In the genomic region with DNA sequence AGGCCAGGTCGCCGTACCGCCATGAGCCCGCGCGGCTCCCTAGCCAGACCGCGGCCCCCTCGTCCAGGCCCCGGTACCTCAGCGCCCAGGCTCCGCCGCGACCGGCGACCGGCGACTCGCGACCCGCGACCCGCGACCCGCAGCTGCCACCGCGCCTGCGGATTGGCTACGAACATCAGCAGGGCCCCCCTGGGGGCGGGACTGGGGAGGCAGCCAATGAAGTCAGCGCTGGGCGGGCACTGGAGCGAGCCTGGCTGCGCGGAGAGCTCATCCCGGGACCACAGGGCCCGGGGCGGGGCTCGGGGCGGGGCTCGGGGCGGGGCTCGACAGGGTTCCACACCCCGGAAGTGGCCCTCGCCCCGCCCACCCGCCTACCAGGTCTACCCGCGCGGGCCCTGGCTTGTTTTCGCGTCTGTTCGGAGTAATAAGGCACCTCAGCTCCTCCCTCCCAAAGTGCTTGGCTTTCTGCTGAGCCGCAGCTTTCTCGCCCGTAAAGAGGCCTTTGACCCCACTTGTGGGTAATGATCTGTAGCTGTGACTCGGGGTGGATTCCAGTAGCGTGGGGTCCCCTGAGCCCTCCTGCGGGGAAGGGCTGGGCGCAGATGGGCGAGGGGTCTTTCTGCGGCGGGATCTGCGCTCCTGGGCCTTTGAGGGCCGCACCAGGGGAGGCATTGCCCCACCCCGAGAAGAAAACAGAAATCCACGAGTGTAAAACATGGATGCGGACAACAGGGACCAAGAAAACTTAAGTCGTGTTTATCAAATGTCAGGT, we compare ENCODE assay signal across 8 cellular contexts. TPM values are rescaled to one million over a fixed set of nuclear protein-coding genes. Genes with fewer than 3 reads are reported as not detected.
DNase-seq lines count a peak whose midpoint lies in the region; ATAC-seq, FAIRE-seq and TF ChIP-seq lines count a peak whose summit lies in the region.

A gene (minus strand): TSS at position 170 of the 772 bp plus-strand sequence. CDS start 1,438 bp downstream, outside the sequence.

- peak; percentile 99 for ATAC-seq in GM21515 (IDR thresholded peaks at IDR 0.05; ENCODE audit: unreplicated experiment)
- peak; percentile 100 for ATAC-seq in activated CD8-positive, alpha-beta memory T cell treated with anti-CD3 and anti-CD28 coated beads, Interleukin-2, amount 10 ng/mL, durations not matched to agents 7 days and 5 days

- H3K36me3 Mint-ChIP-seq in activated CD8-positive, alpha-beta memory T cell treated with anti-CD3 and anti-CD28 coated beads, Interleukin-2, amount 10 ng/mL, durations not matched to agents 7 days and 5 days: no peaks in the 10 kb centered on the region

- no peak for TF ChIP-seq CTCF in D721Med (IDR thresholded peaks at IDR 0.05; ENCODE audit: insufficient read depth, missing control alignments)

- no peaks in the 10 kb centered on the region for H3K9me3 Mint-ChIP-seq in activated CD8-positive, alpha-beta memory T cell treated with anti-CD3 and anti-CD28 coated beads, Interleukin-2, amount 10 ng/mL, durations not matched to agents 7 days and 5 days (ENCODE audit: low read depth)

- H3K4me1 Mint-ChIP-seq in activated CD8-positive, alpha-beta memory T cell treated with anti-CD3 and anti-CD28 coated beads, Interleukin-2, amount 10 ng/mL, durations not matched to agents 7 days and 5 days: peaks cover 26% of the 10 kb centered on the region

- H3K27me3 Mint-ChIP-seq in activated CD8-positive, alpha-beta memory T cell treated with anti-CD3 and anti-CD28 coated beads, Interleukin-2, amount 10 ng/mL, durations not matched to agents 7 days and 5 days: no peaks in the 10 kb centered on the region

- no peaks in the 10 kb centered on the region for H3K9me3 ChIP-seq in HUES6 (ENCODE audit: control insufficient read depth, insufficient read depth, low read depth, low read length)
- no peaks in the 10 kb centered on the region for H3K9me3 ChIP-seq in NT2/D1 (ENCODE audit: insufficient read depth, low read length)
- no peaks in the 10 kb centered on the region for H3K9me3 ChIP-seq in endocrine pancreas (ENCODE audit: control insufficient read depth, low read length)
- H3K9me3 ChIP-seq in mesodermal cell (ENCODE audit: control insufficient read depth, low read length): no peaks in the 10 kb centered on the region

- peaks cover 25% of the 10 kb centered on the region for H3K4me1 ChIP-seq in HUES6 (ENCODE audit: control insufficient read depth, insufficient read depth, low read length)
- no peaks in the 10 kb centered on the region for H3K4me1 ChIP-seq in NT2/D1 (ENCODE audit: insufficient read depth, insufficient read length)
- H3K4me1 ChIP-seq in endocrine pancreas (ENCODE audit: control insufficient read depth, insufficient read depth, low read length): no peaks in the 10 kb centered on the region
- peaks cover 8% of the 10 kb centered on the region for H3K4me1 ChIP-seq in mesodermal cell (ENCODE audit: control insufficient read depth, insufficient read depth, low read length, poor library complexity, severe bottlenecking)

- H3K36me3 ChIP-seq in HUES6 (ENCODE audit: control insufficient read depth, insufficient read depth, low read length): peaks cover 9% of the 10 kb centered on the region
- H3K36me3 ChIP-seq in NT2/D1 (ENCODE audit: insufficient read depth, insufficient read length, low read length): peaks cover 17% of the 10 kb centered on the region
- peaks cover 1% of the 10 kb centered on the region for H3K36me3 ChIP-seq in endocrine pancreas (ENCODE audit: control insufficient read depth, insufficient read depth, low read length)
- peaks cover 7% of the 10 kb centered on the region for H3K36me3 ChIP-seq in mesodermal cell (ENCODE audit: control insufficient read depth, insufficient read depth, low read length)

- H3K27ac ChIP-seq in HUES6 (ENCODE audit: low read depth, low read length) (peak within 1 kb of the TSS; percentile 87), mesodermal cell (ENCODE audit: low read depth, low read length, severe bottlenecking) (peak within 1 kb of the TSS; percentile 34)

- H3K4me3 ChIP-seq in HUES6 (ENCODE audit: low read depth, low read length) (peak within 1 kb of the TSS; percentile 83), NT2/D1 (ENCODE audit: insufficient read length, low read depth) (peak within 1 kb of the TSS; percentile 76), endocrine pancreas (ENCODE audit: control insufficient read depth, insufficient read depth, low read length) (peak within 1 kb of the TSS; percentile 53), mesodermal cell (ENCODE audit: extremely low read depth, insufficient read depth, low read length, poor library complexity, severe bottlenecking) (peak within 1 kb of the TSS; percentile 72)

- 19% methylated on average over 61 of the region's 69 CpGs for WGBS in mesodermal cell (ENCODE audit: insufficient coverage in 2 of 2), 2 experiments

- CTCF ChIA-PET in activated CD8-positive, alpha-beta memory T cell treated with anti-CD3 and anti-CD28 coated beads, Interleukin-2, amount 10 ng/mL, durations not matched to agents 7 days and 5 days (lab: Charles Lee): interaction anchor here (0.8 to 3.2 kb wide), 7 partner anchors 13 to 482 kb away, joined by 3 to 26 read pairs (median 5); a partner anchor contains a TSS

- H3K27ac Mint-ChIP-seq in activated CD8-positive, alpha-beta memory T cell treated with anti-CD3 and anti-CD28 coated beads, Interleukin-2, amount 10 ng/mL, durations not matched to agents 7 days and 5 days: peak within 1 kb of the TSS; percentile 85

- H3K27me3 ChIP-seq in HUES6 (ENCODE audit: control insufficient read depth, insufficient read depth, low read length): peaks cover 15% of the 10 kb centered on the region
- peaks cover 11% of the 10 kb centered on the region for H3K27me3 ChIP-seq in NT2/D1 (ENCODE audit: insufficient read depth, insufficient read length)
- no peaks in the 10 kb centered on the region for H3K27me3 ChIP-seq in endocrine pancreas (ENCODE audit: control insufficient read depth, insufficient read depth, low read length)

- peak within 1 kb of the TSS; percentile 75 for H3K4me3 Mint-ChIP-seq in activated CD8-positive, alpha-beta memory T cell treated with anti-CD3 and anti-CD28 coated beads, Interleukin-2, amount 10 ng/mL, durations not matched to agents 7 days and 5 days

- no peak for FAIRE-seq in D721Med (lab: Jason Lieb, UNC)

- DNase-seq in D721Med (ENCODE audit: insufficient read length, low spot score) (peak; percentile 93), NT2/D1 (ENCODE audit: low read depth, low spot score) (peak; percentile 94)
- DNase-seq in activated CD8-positive, alpha-beta memory T cell treated with anti-CD3 and anti-CD28 coated beads, Interleukin-2, amount 10 ng/mL, durations not matched to agents 7 days and 5 days: peak; percentile 99
- peak; percentile 98 for DNase-seq in stimulated activated CD8-positive, alpha-beta memory T cell treated with anti-CD3 and anti-CD28 coated beads, Interleukin-15, amount 100 ng/mL, for 1 hour (ENCODE audit: low read depth)

- H3K9ac ChIP-seq in HUES6 (ENCODE audit: low read length) (peak within 1 kb of the TSS; percentile 72), NT2/D1 (ENCODE audit: insufficient read length, low read depth) (peak within 1 kb of the TSS; percentile 79), endocrine pancreas (ENCODE audit: control insufficient read depth, insufficient read depth, low read length) (peak within 1 kb of the TSS; percentile 81)

RNA-seq across cellular contexts. Expression of the gene that starts here (rescaled TPM):
- total RNA-seq in activated CD8-positive, alpha-beta memory T cell treated with anti-CD3 and anti-CD28 coated beads, Interleukin-2, amount 10 ng/mL, durations not matched to agents 7 days and 5 days: 1 to 10 TPM; 8.3 to 8.5 TPM
- 4.8 TPM for polyA plus RNA-seq in mesodermal cell (2013, experiment 1 of 2)
- polyA plus RNA-seq in mesodermal cell (2013, experiment 2 of 2): 5.0 TPM

Comparison
In these comparisons a context has a peak if more than half of its experiments do, and no peak if none do; other contexts are left out.
1. Peak in every context shown above with its lines: DNase-seq, ATAC-seq, H3K4me3 ChIP-seq and H3K27ac ChIP-seq.